15 cellular contexts compared by ENCODE assay signal in the genomic region with DNA sequence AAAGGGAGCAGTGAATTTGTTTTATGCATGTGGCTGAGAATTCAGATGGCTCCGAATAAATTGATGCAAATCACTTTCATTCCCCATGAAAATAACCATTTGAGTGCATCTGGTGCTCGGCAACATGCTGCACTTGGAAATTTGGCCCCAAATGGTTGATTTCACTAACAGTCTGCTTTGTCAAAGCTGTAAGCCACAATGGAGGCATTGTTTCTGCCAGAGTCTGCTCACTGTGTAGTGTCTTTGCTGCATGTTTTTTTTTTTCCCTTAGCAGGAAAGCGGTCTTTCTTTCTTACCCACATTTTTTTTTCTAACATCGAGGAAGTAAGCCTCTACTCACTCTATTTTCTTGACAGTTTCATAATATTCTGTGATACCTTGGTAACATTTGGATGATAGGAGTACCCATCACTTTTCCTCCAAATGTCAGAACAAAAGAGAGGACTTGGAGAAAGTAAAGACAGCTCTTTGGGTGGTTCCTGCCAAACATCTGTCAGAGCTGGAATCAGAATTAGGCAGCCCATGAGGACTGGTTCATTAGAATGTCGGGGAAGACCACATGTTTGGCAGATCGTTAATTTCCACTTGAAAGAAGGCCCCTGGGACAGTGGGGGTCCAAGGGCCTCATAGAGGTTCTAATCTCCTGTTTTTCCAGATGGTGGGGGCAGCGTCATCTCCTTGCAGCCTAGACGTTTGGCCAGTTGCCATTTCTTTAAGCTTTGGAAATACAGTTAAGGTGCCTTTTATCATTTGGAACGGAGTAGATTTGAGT.
DNase-seq lines count a peak whose midpoint lies in the region; ATAC-seq, FAIRE-seq and TF ChIP-seq lines count a peak whose summit lies in the region.
"Had no signal": no experiment of that assay in that cellular context is flagged by ENCODE, and none has a peak within 500 bp of the region (broad histone marks: within the 10 kb centered on the region; RNA-seq: fewer than 3 reads in every experiment).

No MANE protein-coding gene starts in this region.

- in situ Hi-C loops in transverse colon (cut with MboI; ENCODE audit: low pct_ligation_motif_present in 1 of 4, low pct_unique_long_range_greater_than_20kb in 1 of 4, low sequenced_read_pairs in 3 of 4): loop anchor here in 3 of 4 donors (25.0 kb wide), 2 partner anchors 513 to 538 kb away; no protein-coding TSS in a partner anchor

- no peaks in the 10 kb centered on the region for H3K36me3 ChIP-seq in right atrium auricular region
- H3K36me3 ChIP-seq in transverse colon: no peaks in the 10 kb centered on the region
- H3K36me3 ChIP-seq: upper lobe of left lung had no signal

- H3K27ac ChIP-seq in right atrium auricular region (no peak overlapping the region), dorsolateral prefrontal cortex (peak overlapping the region in 35 of 59 donors; percentile 1 to 68 (median 44)), temporal lobe (ENCODE audit: low read depth, low read length) (peak overlapping the region; percentile 21), transverse colon (no peak overlapping the region)
- H3K27ac ChIP-seq: upper lobe of left lung had no signal

- no peak for TF ChIP-seq POLR2A in transverse colon (IDR thresholded peaks at IDR 0.05)

- no peak overlapping the region for H3K4me3 ChIP-seq in right atrium auricular region
- H3K4me3 ChIP-seq in dorsolateral prefrontal cortex: peak overlapping the region in 30 of 59 donors; percentile 1 to 51 (median 22)
- no peak overlapping the region for H3K4me3 ChIP-seq in transverse colon
- H3K4me3 ChIP-seq: upper lobe of left lung had no signal

- H3K9me3 ChIP-seq in right atrium auricular region (no peaks in the 10 kb centered on the region), transverse colon (no peaks in the 10 kb centered on the region)
- H3K9me3 ChIP-seq: upper lobe of left lung had no signal

- FAIRE-seq in RCC 7860 (lab: Jason Lieb, UNC): no peak
- FAIRE-seq: islet of Langerhans had no signal

- no peak for TF ChIP-seq CTCF in right atrium auricular region (IDR thresholded peaks at IDR 0.05)
- peak in 22 of 56 donors; percentile 9 to 50 (median 23) for TF ChIP-seq CTCF in dorsolateral prefrontal cortex (IDR thresholded peaks at IDR 0.05 in 54 of 56, conservative IDR thresholded peaks at IDR 0.05 in 2 of 56; ENCODE audit: low read depth in 1 of 56, partially characterized antibody in 56 of 56)
- TF ChIP-seq CTCF in transverse colon (IDR thresholded peaks at IDR 0.05): no peak

- intact Hi-C loops in Right ventricle myocardium inferior (cut with DNase I): no loop called here
- intact Hi-C loops in dorsolateral prefrontal cortex (cut with DNase I): loop anchor here in 1 of 2 donors (5.0 kb wide), 1 partner anchor 403 kb away; no protein-coding TSS in a partner anchor
- intact Hi-C loops in transverse colon (cut with DNase I; ENCODE audit: low total_unique reads): loop anchor here (5.0 kb wide), 1 partner anchor 533 kb away; no protein-coding TSS in a partner anchor

- WGBS in transverse colon (ENCODE audit: low coverage in 1 of 2), 2 donors: 20 to 24% methylated on average over 1 to 9 of the region's 9 CpGs

- no peak for DNase-seq in Right ventricle myocardium inferior (ENCODE audit: missing footprints)
- no peak for DNase-seq in right atrium auricular region (ENCODE audit: low spot score)
- DNase-seq in dorsolateral prefrontal cortex: peak in 6 of 10 donors; percentile 41 to 80 (median 54)
- DNase-seq in medulla oblongata (ENCODE audit: extremely low spot score): peak; percentile 94
- DNase-seq in RCC 7860 (ENCODE audit: low spot score): no peak
- no peak for DNase-seq in transverse colon
- DNase-seq: 8988T; activated naive CD4-positive, alpha-beta T cell treated with anti-CD3 and anti-CD28 coated beads for 36 hours; CD8-positive, alpha-beta T cell; HFFc6; NCI-H510A; upper lobe of left lung had no signal

- no peaks in the 10 kb centered on the region for H3K27me3 ChIP-seq in right atrium auricular region
- H3K27me3 ChIP-seq in dorsolateral prefrontal cortex: peaks cover 0 to 34% (median 0%) of the 10 kb centered on the region in 45 donors
- no peaks in the 10 kb centered on the region for H3K27me3 ChIP-seq in transverse colon
- H3K27me3 ChIP-seq: upper lobe of left lung had no signal

- H3K4me1 ChIP-seq in right atrium auricular region (no peaks in the 10 kb centered on the region), transverse colon (no peaks in the 10 kb centered on the region)
- H3K4me1 ChIP-seq: upper lobe of left lung had no signal

- peak; percentile 72 for ATAC-seq in Right ventricle myocardium inferior
- ATAC-seq in GM21825 (IDR thresholded peaks at IDR 0.05; ENCODE audit: unreplicated experiment): no peak
- ATAC-seq: CD8-positive, alpha-beta T cell had no signal

- no peak for TF ChIP-seq EP300 in transverse colon (IDR thresholded peaks at IDR 0.05; ENCODE audit: low read depth)

Comparison
In these comparisons a context has a peak if more than half of its experiments do, and no peak if none do; other contexts are left out.
1. DNase-seq: peak in dorsolateral prefrontal cortex (6 of 10) and medulla oblongata (single experiment); none in Right ventricle myocardium inferior (single experiment), right atrium auricular region (single experiment), RCC 7860 (single experiment) and transverse colon (single experiment).
2. H3K27ac ChIP-seq: peak in dorsolateral prefrontal cortex (35 of 59) and temporal lobe (single experiment); none in right atrium auricular region (0 of 2) and transverse colon (0 of 4).
3. H3K4me3 ChIP-seq: peak in dorsolateral prefrontal cortex (30 of 59); none in right atrium auricular region (0 of 2) and transverse colon (0 of 4).